19 cellular contexts compared by ENCODE assay signal in genomic region chr18:50372743-50373142, GRCh38. TPM values are rescaled to one million over a fixed set of nuclear protein-coding genes. Genes with fewer than 3 reads are reported as not detected.
DNase-seq lines count a peak whose midpoint lies in the region; TF ChIP-seq lines count a peak whose summit lies in the region.
"Had no signal": no experiment of that assay in that cellular context is flagged by ENCODE, and none has a peak within 500 bp of the region (broad histone marks: within the 10 kb centered on the region; RNA-seq: fewer than 3 reads in every experiment).

No MANE protein-coding gene starts in this region.

- CTCF ChIA-PET in Caco-2 (lab: Charles Lee) = no interaction called here
- CTCF ChIA-PET in Calu3 (lab: Charles Lee) = no interaction called here

- no peak for TF ChIP-seq CTCF in Caco-2 (IDR thresholded peaks at IDR 0.05; ENCODE audit: insufficient read depth in 1 of 2, low read depth in 1 of 2, low read length in 1 of 2, severe bottlenecking in 1 of 2, unreplicated experiment in 1 of 2)
- TF ChIP-seq CTCF in VCaP (conservative IDR thresholded peaks at IDR 0.05) = no peak
- no peak for TF ChIP-seq CTCF in Calu3 (IDR thresholded peaks at IDR 0.05; ENCODE audit: unreplicated experiment)

- no peaks in the 10 kb centered on the region for H3F3A ChIP-seq in GM23248 (ENCODE audit: insufficient read depth)

- H3K27me3 Mint-ChIP-seq in Caco-2 (ENCODE audit: insufficient read depth, unreplicated experiment) (no peaks in the 10 kb centered on the region), Calu3 (ENCODE audit: unreplicated experiment) (peaks cover 7% of the 10 kb centered on the region)

- H3K27ac Mint-ChIP-seq in Caco-2 (ENCODE audit: unreplicated experiment) (peak overlapping the region; percentile 84), Calu3 (ENCODE audit: unreplicated experiment) (no peak overlapping the region)
- H3K27ac Mint-ChIP-seq: activated CD4-positive, alpha-beta T cell treated with anti-CD3 and anti-CD28 coated beads, Interleukin-2, amount 10 ng/mL, durations not matched to agents 24 days and 14 days; activated naive CD8-positive, alpha-beta T cell; HFFc6; mesothelial cell of epicardium; T-helper 2 cell treated with Interferon-gamma antibody and Interleukin-4, amounts not matched to agents 5 μg/mL and 100 μg/mL, for 36 hours had no signal

- intact Hi-C loops in Caco-2 (cut with micrococcal nuclease; ENCODE audit: unreplicated experiment) (no loop called here), Calu3 (cut with micrococcal nuclease; ENCODE audit: unreplicated experiment) (no loop called here)

- no peaks in the 10 kb centered on the region for H4K20me1 ChIP-seq in GM23248 (ENCODE audit: insufficient read depth)

- H3K4me3 ChIP-seq in Caco-2 (ENCODE audit: low read depth, low read length) (no peak overlapping the region), GM23248 (no peak overlapping the region)
- H3K4me3 ChIP-seq: body of pancreas, transverse colon had no signal

- H3K9me2 ChIP-seq in GM23248 (ENCODE audit: insufficient read depth) = no peaks in the 10 kb centered on the region

- no peak overlapping the region for H3K9ac ChIP-seq in GM23248

- no peak overlapping the region for H3K4me3 Mint-ChIP-seq in Caco-2 (ENCODE audit: unreplicated experiment)
- H3K4me3 Mint-ChIP-seq in Calu3 (ENCODE audit: low read depth, unreplicated experiment) = no peak overlapping the region
- H3K4me3 Mint-ChIP-seq: activated CD4-positive, alpha-beta T cell treated with anti-CD3 and anti-CD28 coated beads, Interleukin-2, amount 10 ng/mL, durations not matched to agents 24 days and 14 days; activated naive CD8-positive, alpha-beta T cell; HFFc6; mesothelial cell of epicardium; T-helper 2 cell treated with Interferon-gamma antibody and Interleukin-4, amounts not matched to agents 5 μg/mL and 100 μg/mL, for 36 hours had no signal

- H3K4me1 Mint-ChIP-seq in Caco-2 (ENCODE audit: low read depth, unreplicated experiment) (no peaks in the 10 kb centered on the region), Calu3 (ENCODE audit: low read depth, unreplicated experiment) (peaks cover 14% of the 10 kb centered on the region)

- H3K9me3 ChIP-seq in Caco-2 = no peaks in the 10 kb centered on the region; the same call in 1 of the 2 replicates
- H3K9me3 ChIP-seq in GM23248 (ENCODE audit: low read depth) = no peaks in the 10 kb centered on the region
- H3K9me3 ChIP-seq: body of pancreas had no signal

- DNase-seq in Caco-2 = no peak
- DNase-seq in GM23248 = no peak
- DNase-seq in NCI-H69 (lab: John Stamatoyannopoulos, UW) = peak; percentile 27
- no peak for DNase-seq in NCI-H1436 treated with DMSO at 0.1 percent for 48 hours (lab: John Stamatoyannopoulos, UW)
- DNase-seq in activated CD8-positive, alpha-beta memory T cell treated with anti-CD3 and anti-CD28 coated beads for 24 hours = no peak
- DNase-seq in NCI-H187 (lab: John Stamatoyannopoulos, UW) = no peak
- DNase-seq in Calu3 = no peak
- DNase-seq: activated CD4-positive, alpha-beta T cell treated with anti-CD3 and anti-CD28 coated beads, Interleukin-2, amount 10 ng/mL, durations not matched to agents 24 days and 14 days; body of pancreas; DMS79 treated with DMSO at 0.1 percent for 48 hours; foreskin melanocyte; HFFc6; NCI-H1092 treated with DMSO at 0.1 percent for 48 hours; stimulated activated naive CD8-positive, alpha-beta T cell treated with anti-CD3 and anti-CD28 coated beads, Interleukin-15, Interleukin-2, amounts not matched to agents 100 U/mL and 50 U/mL, for 24 hours; transverse colon had no signal

- no peak overlapping the region for H3K27ac ChIP-seq in GM23248
- peak overlapping the region; percentile 95 for H3K27ac ChIP-seq in VCaP

- H3K27me3 ChIP-seq in Caco-2 (replicated peaks; ENCODE audit: control insufficient read depth, insufficient read depth, low read length) (no peaks in the 10 kb centered on the region), GM23248 (replicated peaks; ENCODE audit: insufficient read depth) (no peaks in the 10 kb centered on the region)
- H3K27me3 ChIP-seq: body of pancreas, transverse colon had no signal

- H3K79me2 ChIP-seq in GM23248 (ENCODE audit: insufficient read depth) = peaks cover 13% of the 10 kb centered on the region

- H3K36me3 Mint-ChIP-seq in Caco-2 (ENCODE audit: insufficient read depth, unreplicated experiment) (peaks cover 7% of the 10 kb centered on the region), Calu3 (ENCODE audit: insufficient read depth, unreplicated experiment) (peaks cover 17% of the 10 kb centered on the region)
- H3K36me3 Mint-ChIP-seq: mesothelial cell of epicardium had no signal

- no peak overlapping the region for H3K4me2 ChIP-seq in GM23248 (ENCODE audit: unreplicated experiment)

- H3K36me3 ChIP-seq in Caco-2 (ENCODE audit: control insufficient read depth, insufficient read depth, low read length) (no peaks in the 10 kb centered on the region), GM23248 (ENCODE audit: low read depth) (no peaks in the 10 kb centered on the region)
- H3K36me3 ChIP-seq: transverse colon had no signal

- no TSS peak for BruUV-seq in Caco-2 (replicated peaks; lab: Mats Ljungman, UMichigan)
- no TSS peak for BruUV-seq in Calu3 (replicated peaks; lab: Mats Ljungman, UMichigan)

- peaks cover 4% of the 10 kb centered on the region for H3K4me1 ChIP-seq in Caco-2
- 0 out of 2 replicates have a peak, but pooled peaks cover 4% of the 10 kb centered on the region for H3K4me1 ChIP-seq in GM23248 (ENCODE audit: insufficient read depth)

- H2AFZ ChIP-seq in GM23248 = peak overlapping the region; percentile 28; the same call in 1 of the 2 replicates

- POLR2A ChIA-PET in Caco-2 (lab: Charles Lee) = no interaction called here

- WGBS in GM23248 (ENCODE audit: low coverage in 1 of 2, low lambda C conversion rate in 2 of 2, missing lambda C conversion rate in 2 of 2), 2 experiments = 50 to 53% methylated on average over 5 of the region's 5 CpGs

- H3K9me3 Mint-ChIP-seq in Caco-2 (ENCODE audit: unreplicated experiment) = peaks cover 6% of the 10 kb centered on the region
- peaks cover 8% of the 10 kb centered on the region for H3K9me3 Mint-ChIP-seq in Calu3 (ENCODE audit: low read depth, unreplicated experiment)

- in situ Hi-C loops in GM23248 (cut with MboI) = no loop called here

RNA-seq across cellular contexts. Expression of gene SKA1, which starts 2.1 kb away (rescaled TPM):
- total RNA-seq in Caco-2 (2022) (31.3 and 32.4 TPM in 2 replicates), Calu3 (2022) (20.3 and 22.5 TPM in 2 replicates)
- 5.6 and 8.8 TPM in 2 replicates for total RNA-seq in GM23248 (2014; rRNA removed; shearing (Covaris generic))
- 6.6 and 9.4 TPM in 2 replicates for polyA plus RNA-seq in GM23248 (2016; fragmentation: Nextera tagmentation; extraction: Ambion mirVana)
